17 cellular contexts compared by ENCODE assay signal in genomic region chr16:65731840-65732239, GRCh38.
DNase-seq lines count a peak whose midpoint lies in the region; FAIRE-seq and TF ChIP-seq lines count a peak whose summit lies in the region.
"Had no signal": no experiment of that assay in that cellular context is flagged by ENCODE, and none has a peak within 500 bp of the region (broad histone marks: within the 10 kb centered on the region; RNA-seq: fewer than 3 reads in every experiment).

No MANE protein-coding gene starts in this region.

- peaks cover 3% of the 10 kb centered on the region for H3K9me3 Mint-ChIP-seq in neural crest cell
- peaks cover 3% of the 10 kb centered on the region for H3K9me3 Mint-ChIP-seq in chondrocyte (ENCODE audit: low read depth)

- H3K27me3 Mint-ChIP-seq in neural crest cell (ENCODE audit: low read depth) (no peaks in the 10 kb centered on the region), chondrocyte (ENCODE audit: low read depth) (no peaks in the 10 kb centered on the region)

- H3K4me1 Mint-ChIP-seq in neural crest cell (peaks cover 30% of the 10 kb centered on the region), chondrocyte (ENCODE audit: low read depth) (peaks cover 8% of the 10 kb centered on the region)

- no peak for FAIRE-seq in GM19239 (lab: Jason Lieb, UNC)
- FAIRE-seq: GM12892 had no signal

- TF ChIP-seq CTCF in epithelial cell of esophagus (IDR thresholded peaks at IDR 0.05; ENCODE audit: insufficient read depth, low read depth, low read length, missing control alignments) (no peak), neural crest cell (conservative IDR thresholded peaks at IDR 0.05) (no peak), chondrocyte (IDR thresholded peaks at IDR 0.05) (no peak)

- H3K4me3 Mint-ChIP-seq in neural crest cell, result no peak overlapping the region
- no peak overlapping the region for H3K4me3 Mint-ChIP-seq in chondrocyte (ENCODE audit: unreplicated experiment)
- H3K4me3 Mint-ChIP-seq: CD14-positive monocyte had no signal

- peak; percentile 1 for DNase-seq in ELR (ENCODE audit: low read depth)
- DNase-seq in RPMI7951 (ENCODE audit: low read depth), result peak; percentile 49
- DNase-seq in epithelial cell of esophagus (ENCODE audit: low read depth), result peak; percentile 93
- DNase-seq in neural crest cell (ENCODE audit: low read depth, low spot score), result no peak
- DNase-seq in NCI-H2171 treated with DMSO at 0.1 percent for 48 hours (lab: John Stamatoyannopoulos, UW), result no peak
- no peak for DNase-seq in chondrocyte (ENCODE audit: low spot score)
- DNase-seq in GM19239 (ENCODE audit: insufficient read length, low spot score), result no peak
- DNase-seq: AML-193, DMS 273 treated with DMSO at 0.1 percent for 48 hours, Kasumi-1, MV-4-11, NCI-H1417, NCI-H2029, NCI-H2171, NCI-H748 treated with DMSO at 0.1 percent for 48 hours had no signal

- H3K27ac Mint-ChIP-seq in neural crest cell (ENCODE audit: unreplicated experiment) (peak overlapping the region; percentile 36), chondrocyte (ENCODE audit: unreplicated experiment) (no peak overlapping the region)
- H3K27ac Mint-ChIP-seq: CD14-positive monocyte had no signal

- H3K36me3 Mint-ChIP-seq in neural crest cell (ENCODE audit: low read depth) (no peaks in the 10 kb centered on the region), chondrocyte (ENCODE audit: low read depth) (no peaks in the 10 kb centered on the region)
- H3K36me3 Mint-ChIP-seq: CD14-positive monocyte had no signal

- no peak overlapping the region for H3K4me3 ChIP-seq in epithelial cell of esophagus (ENCODE audit: low read length)

Comparison
In these comparisons a context has a peak if more than half of its experiments do, and no peak if none do; other contexts are left out.
1. DNase-seq: peak in ELR (single experiment), RPMI7951 (single experiment) and epithelial cell of esophagus (single experiment); none in neural crest cell (single experiment), NCI-H2171 treated with DMSO at 0.1 percent for 48 hours (single experiment), chondrocyte (single experiment) and GM19239 (single experiment).